In the genomic region with DNA sequence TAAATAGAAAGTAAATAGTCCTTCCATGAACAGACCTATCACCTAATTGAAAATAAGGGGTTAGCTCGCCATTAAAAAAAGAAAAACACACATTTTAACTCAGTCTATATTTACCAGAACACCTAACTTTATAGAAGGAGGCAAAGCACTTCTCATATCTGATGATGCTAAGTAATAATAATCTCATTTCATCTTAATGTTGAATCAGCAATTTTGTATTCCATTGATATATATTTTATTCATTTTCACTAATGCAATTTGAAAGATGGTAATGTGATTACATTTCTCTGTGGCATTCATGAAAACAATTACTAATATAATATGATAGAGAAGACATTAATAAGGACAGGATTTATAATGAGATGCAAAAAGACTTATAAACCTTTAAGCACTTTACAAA, we compare ENCODE assay signal across 31 cellular contexts.
"Had no signal": no experiment of that assay in that cellular context is flagged by ENCODE, and none has a peak within 500 bp of the region (broad histone marks: within the 10 kb centered on the region; RNA-seq: fewer than 3 reads in every experiment).

No MANE protein-coding gene starts in this region.

- H3K27me3 ChIP-seq: SJSA1 had no signal

- H3K27ac ChIP-seq: PC-9, RWPE1, SJSA1 had no signal

- H3K9me3 ChIP-seq: SJSA1 had no signal

- H3K4me1 ChIP-seq: SJSA1 had no signal

- H3K36me3 ChIP-seq: SJSA1 had no signal

- H2AFZ ChIP-seq: PC-9 had no signal

- H3K4me3 ChIP-seq: PC-9, SJSA1 had no signal

- DNase-seq: Karpas-422, MM.1S, NCI-H1048, NCI-H1092 treated with DMSO at 0.1 percent for 48 hours, NCI-H1105 treated with DMSO at 0.1 percent for 48 hours, NCI-H1436, NCI-H146, NCI-H1694, NCI-H187, NCI-H2029 treated with DMSO at 0.1 percent for 48 hours, NCI-H2081 treated with DMSO at 0.1 percent for 48 hours, NCI-H2107, NCI-H2171, NCI-H226, NCI-H446 treated with DMSO at 0.1 percent for 48 hours, NCI-H510A, NCI-H524, NCI-H526, NCI-H69, NCI-H748 treated with DMSO at 0.1 percent for 48 hours, NCI-H82, PC-9, SHP77 treated with DMSO at 0.1 percent for 48 hours, T-cell, T-helper 17 cell had no signal

- ATAC-seq: Panc1, Right ventricle myocardium inferior, SK-N-SH treated with all-trans-retinoic acid at 6 μM for 48 hours, T-cell, T-helper 17 cell had no signal

- FAIRE-seq: RCC 7860 had no signal

- H3K4me2 ChIP-seq: PC-9 had no signal
